17 cellular contexts compared by ENCODE assay signal in the genomic region with DNA sequence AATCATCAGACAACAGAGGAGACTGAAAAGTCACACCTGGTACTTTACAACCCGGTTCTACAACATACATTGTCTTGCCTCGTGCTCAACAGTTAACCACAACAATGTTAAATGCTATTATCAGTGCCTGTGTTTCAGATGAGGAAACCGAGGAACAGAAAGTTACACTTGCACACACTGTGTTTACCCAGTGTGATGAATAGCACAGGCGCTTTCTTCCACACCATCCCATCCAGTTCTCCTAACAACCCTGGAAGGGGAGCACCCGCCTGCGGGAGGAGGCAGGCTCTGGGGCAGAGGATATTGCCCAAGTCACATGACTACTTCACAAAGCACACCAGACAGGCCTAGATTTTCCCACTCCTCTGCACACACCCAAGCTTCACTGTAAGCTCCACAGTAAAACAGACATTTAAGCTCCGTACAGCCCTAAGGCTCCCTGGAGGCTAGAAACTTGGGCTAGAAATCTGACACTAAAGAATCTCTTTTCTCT.
"Had no signal": no experiment of that assay in that cellular context is flagged by ENCODE, and none has a peak within 500 bp of the region (broad histone marks: within the 10 kb centered on the region; RNA-seq: fewer than 3 reads in every experiment).

No MANE protein-coding gene starts in this region.

- H3K9me3 Mint-ChIP-seq: activated naive CD4-positive, alpha-beta T cell treated with anti-CD3 and anti-CD28 coated beads, Interleukin-2, amount 50 U/mL, for 72 hours; mesothelial cell of epicardium; natural killer cell treated with Interleukin-12 subunit alpha and Interleukin-12 subunit beta and Interleukin-15 and Interleukin-18, amount 100 ng/mL, for 72 hours; T-helper 1 cell treated with Interleukin-12 subunit alpha and Interleukin-12 subunit beta and Interleukin-4 antibody, amounts not matched to agents 30 μg/mL and 1 μg/mL, for 36 hours had no signal

- H3K36me3 Mint-ChIP-seq: activated naive CD4-positive, alpha-beta T cell treated with anti-CD3 and anti-CD28 coated beads, Interleukin-2, amount 50 U/mL, for 72 hours; natural killer cell treated with Interleukin-12 subunit alpha and Interleukin-12 subunit beta and Interleukin-15 and Interleukin-18, amount 100 ng/mL, for 72 hours had no signal

- H3K27ac Mint-ChIP-seq: activated naive CD4-positive, alpha-beta T cell treated with anti-CD3 and anti-CD28 coated beads, Interleukin-2, amount 50 U/mL, for 72 hours; mesothelial cell of epicardium; natural killer cell treated with Interleukin-12 subunit alpha and Interleukin-12 subunit beta and Interleukin-15 and Interleukin-18, amount 100 ng/mL, for 72 hours; T-helper 1 cell treated with Interleukin-12 subunit alpha and Interleukin-12 subunit beta and Interleukin-4 antibody, amounts not matched to agents 30 μg/mL and 1 μg/mL, for 36 hours had no signal

- H3K9me3 ChIP-seq: ovary, psoas muscle, right lobe of liver, thoracic aorta had no signal

- H3K4me3 ChIP-seq: hepatocyte, lung, ovary, psoas muscle, right lobe of liver, smooth muscle cell, thoracic aorta had no signal

- H3K27me3 Mint-ChIP-seq: natural killer cell treated with Interleukin-12 subunit alpha and Interleukin-12 subunit beta and Interleukin-15 and Interleukin-18, amount 100 ng/mL, for 72 hours had no signal

- ATAC-seq: activated CD4-positive, CD25-positive, alpha-beta regulatory T cell treated with anti-CD3 and anti-CD28 coated beads, Interleukin-2, amount 50 U/mL, for 24 hours; activated naive CD4-positive, alpha-beta T cell treated with anti-CD3 and anti-CD28 coated beads, Interleukin-2, amount 50 U/mL, for 72 hours; natural killer cell treated with Interleukin-12 subunit alpha and Interleukin-12 subunit beta and Interleukin-15 and Interleukin-18, amount 100 ng/mL, for 72 hours; psoas muscle; right lobe of liver had no signal

- DNase-seq: activated CD4-positive, alpha-beta T cell treated with anti-CD3 and anti-CD28 coated beads, Interleukin-2, amount 50 U/mL, for 1 hour; activated gamma-delta T cell; foreskin fibroblast; psoas muscle; right lobe of liver; stimulated activated CD4-positive, alpha-beta T cell treated with anti-CD3 and anti-CD28 coated beads, Interleukin-4, amount 100 ng/mL, for 1 hour had no signal

- H3K27me3 ChIP-seq: hepatocyte, ovary, right lobe of liver had no signal

- H3K36me3 ChIP-seq: ovary had no signal

- H3K27ac ChIP-seq: epithelial cell of prostate, hepatocyte, ovary, psoas muscle, right lobe of liver, thoracic aorta had no signal

- H3K4me3 Mint-ChIP-seq: mesothelial cell of epicardium; natural killer cell treated with Interleukin-12 subunit alpha and Interleukin-12 subunit beta and Interleukin-15 and Interleukin-18, amount 100 ng/mL, for 72 hours; T-helper 1 cell treated with Interleukin-12 subunit alpha and Interleukin-12 subunit beta and Interleukin-4 antibody, amounts not matched to agents 30 μg/mL and 1 μg/mL, for 36 hours had no signal

- H3K4me1 ChIP-seq: right lobe of liver had no signal

- H2AFZ ChIP-seq: hepatocyte had no signal

- H3K4me2 ChIP-seq: hepatocyte, smooth muscle cell had no signal
